ENCODE assay signal across 2 cellular contexts in the genomic region with DNA sequence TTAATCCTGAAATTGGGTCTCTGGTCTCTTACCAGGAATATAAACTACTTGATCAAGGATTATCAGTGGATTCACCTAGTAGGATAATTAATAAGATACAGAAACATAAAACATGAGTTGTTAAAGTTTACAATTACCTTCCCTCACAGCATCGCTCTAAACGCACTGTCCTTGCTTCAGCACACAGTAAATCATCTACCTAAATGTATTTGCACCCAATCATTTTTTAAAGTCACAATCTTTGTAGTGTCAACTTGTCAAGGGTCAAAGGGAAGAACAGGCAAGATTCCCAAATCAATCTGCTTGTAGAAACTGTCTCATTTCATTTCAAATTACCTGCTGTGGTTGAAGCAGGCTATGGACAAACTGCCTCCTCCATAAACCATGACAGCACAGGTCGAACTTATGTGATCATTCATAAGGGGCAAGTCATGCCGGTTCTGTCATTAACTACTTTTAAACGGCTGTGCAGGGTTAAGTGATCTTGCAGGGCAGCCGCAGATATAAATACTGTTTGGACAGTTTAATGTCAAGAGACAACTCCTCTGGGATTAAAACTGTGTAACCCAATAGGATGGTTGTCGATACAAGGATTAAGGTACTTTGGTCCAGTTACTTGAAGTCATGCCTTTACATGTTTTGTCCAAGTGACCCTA.
TF ChIP-seq lines count a peak whose summit lies in the region.

No MANE protein-coding gene starts in this region.

TF ChIP-seq in A549, 52 proteins besides CTCF, POLR2A, EP300 and RAD21 (continued from another document):
- TF ChIP-seq, protein P1, sequence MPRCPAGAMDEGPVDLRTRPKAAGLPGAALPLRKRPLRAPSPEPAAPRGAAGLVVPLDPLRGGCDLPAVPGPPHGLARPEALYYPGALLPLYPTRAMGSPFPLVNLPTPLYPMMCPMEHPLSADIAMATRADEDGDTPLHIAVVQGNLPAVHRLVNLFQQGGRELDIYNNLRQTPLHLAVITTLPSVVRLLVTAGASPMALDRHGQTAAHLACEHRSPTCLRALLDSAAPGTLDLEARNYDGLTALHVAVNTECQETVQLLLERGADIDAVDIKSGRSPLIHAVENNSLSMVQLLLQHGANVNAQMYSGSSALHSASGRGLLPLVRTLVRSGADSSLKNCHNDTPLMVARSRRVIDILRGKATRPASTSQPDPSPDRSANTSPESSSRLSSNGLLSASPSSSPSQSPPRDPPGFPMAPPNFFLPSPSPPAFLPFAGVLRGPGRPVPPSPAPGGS (IDR thresholded peaks at IDR 0.05): no peak
- TF ChIP-seq HOXB13 (CRISPR knock-in tag; IDR thresholded peaks at IDR 0.05; ENCODE audit: low read depth) (no peak), FOXS1 (CRISPR knock-in tag; IDR thresholded peaks at IDR 0.05) (no peak), JUN (IDR thresholded peaks at IDR 0.05) (no peak), MAZ (IDR thresholded peaks at IDR 0.05; ENCODE audit: borderline replicate concordance, low read depth, low read length) (no peak), NFE2L2 (conservative IDR thresholded peaks at IDR 0.05; ENCODE audit: low read length) (no peak), CEBPB (IDR thresholded peaks at IDR 0.05) (no peak), HDAC2 (IDR thresholded peaks at IDR 0.05) (no peak), ZC3H11A (IDR thresholded peaks at IDR 0.05) (no peak), NR3C1 (IDR thresholded peaks at IDR 0.05) (no peak), CBX2 (IDR thresholded peaks at IDR 0.05; ENCODE audit: borderline replicate concordance, low read depth) (no peak)

TF ChIP-seq in HEK293, 187 proteins besides CTCF, POLR2A, EP300 and RAD21 (continued from another document):
- TF ChIP-seq, protein P2, sequence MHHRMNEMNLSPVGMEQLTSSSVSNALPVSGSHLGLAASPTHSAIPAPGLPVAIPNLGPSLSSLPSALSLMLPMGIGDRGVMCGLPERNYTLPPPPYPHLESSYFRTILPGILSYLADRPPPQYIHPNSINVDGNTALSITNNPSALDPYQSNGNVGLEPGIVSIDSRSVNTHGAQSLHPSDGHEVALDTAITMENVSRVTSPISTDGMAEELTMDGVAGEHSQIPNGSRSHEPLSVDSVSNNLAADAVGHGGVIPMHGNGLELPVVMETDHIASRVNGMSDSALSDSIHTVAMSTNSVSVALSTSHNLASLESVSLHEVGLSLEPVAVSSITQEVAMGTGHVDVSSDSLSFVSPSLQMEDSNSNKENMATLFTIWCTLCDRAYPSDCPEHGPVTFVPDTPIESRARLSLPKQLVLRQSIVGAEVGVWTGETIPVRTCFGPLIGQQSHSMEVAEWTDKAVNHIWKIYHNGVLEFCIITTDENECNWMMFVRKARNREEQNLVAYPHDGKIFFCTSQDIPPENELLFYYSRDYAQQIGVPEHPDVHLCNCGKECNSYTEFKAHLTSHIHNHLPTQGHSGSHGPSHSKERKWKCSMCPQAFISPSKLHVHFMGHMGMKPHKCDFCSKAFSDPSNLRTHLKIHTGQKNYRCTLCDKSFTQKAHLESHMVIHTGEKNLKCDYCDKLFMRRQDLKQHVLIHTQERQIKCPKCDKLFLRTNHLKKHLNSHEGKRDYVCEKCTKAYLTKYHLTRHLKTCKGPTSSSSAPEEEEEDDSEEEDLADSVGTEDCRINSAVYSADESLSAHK (tag by site-specific recombination; IDR thresholded peaks at IDR 0.05): no peak
- no peak for TF ChIP-seq RBAK (tag by site-specific recombination; IDR thresholded peaks at IDR 0.05)
- TF ChIP-seq ZNF629 (tag by site-specific recombination; IDR thresholded peaks at IDR 0.05): 0 out of 2 replicates have a peak, but pooled peaks have one; percentile 10
- TF ChIP-seq ZNF292 (tag by site-specific recombination; IDR thresholded peaks at IDR 0.05; ENCODE audit: borderline replicate concordance, low read depth): no peak
- TF ChIP-seq, protein P3, sequence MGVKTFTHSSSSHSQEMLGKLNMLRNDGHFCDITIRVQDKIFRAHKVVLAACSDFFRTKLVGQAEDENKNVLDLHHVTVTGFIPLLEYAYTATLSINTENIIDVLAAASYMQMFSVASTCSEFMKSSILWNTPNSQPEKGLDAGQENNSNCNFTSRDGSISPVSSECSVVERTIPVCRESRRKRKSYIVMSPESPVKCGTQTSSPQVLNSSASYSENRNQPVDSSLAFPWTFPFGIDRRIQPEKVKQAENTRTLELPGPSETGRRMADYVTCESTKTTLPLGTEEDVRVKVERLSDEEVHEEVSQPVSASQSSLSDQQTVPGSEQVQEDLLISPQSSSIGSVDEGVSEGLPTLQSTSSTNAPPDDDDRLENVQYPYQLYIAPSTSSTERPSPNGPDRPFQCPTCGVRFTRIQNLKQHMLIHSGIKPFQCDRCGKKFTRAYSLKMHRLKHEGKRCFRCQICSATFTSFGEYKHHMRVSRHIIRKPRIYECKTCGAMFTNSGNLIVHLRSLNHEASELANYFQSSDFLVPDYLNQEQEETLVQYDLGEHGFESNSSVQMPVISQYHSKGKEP (tag by site-specific recombination; IDR thresholded peaks at IDR 0.05): peak; percentile 56; the same call in 1 of the 2 replicates
- peak; percentile 69 for TF ChIP-seq ZNF600 (tag by site-specific recombination; IDR thresholded peaks at IDR 0.05)
- TF ChIP-seq ZNF677 (tag by site-specific recombination; IDR thresholded peaks at IDR 0.05): no peak
- no peak for TF ChIP-seq ZNF501 (tag by site-specific recombination; IDR thresholded peaks at IDR 0.05)
- TF ChIP-seq ZBTB7A (tag by site-specific recombination; IDR thresholded peaks at IDR 0.05; ENCODE audit: low read depth): no peak
TF ChIP-seq in HEK293: peak in this region for 5.
